ENCODE assay signal across 12 cellular contexts in genomic region chr3:189507856-189508255, GRCh38.
A peak's percentile ranks its signal among the peaks of the same experiment; 100 is the strongest.
DNase-seq lines count a peak whose midpoint lies in the region; ATAC-seq and TF ChIP-seq lines count a peak whose summit lies in the region.
"Had no signal": no experiment of that assay in that cellular context is flagged by ENCODE, and none has a peak within 500 bp of the region (broad histone marks: within the 10 kb centered on the region; RNA-seq: fewer than 3 reads in every experiment).

No MANE protein-coding gene starts in this region.

- H3K27me3 Mint-ChIP-seq in activated T-cell treated with anti-CD3 and anti-CD28 coated beads, Interleukin-2, amount 50 U/mL, for 72 hours (ENCODE audit: low read depth) = peaks cover 11% of the 10 kb centered on the region

- TF ChIP-seq POLR2A in esophagus squamous epithelium (IDR thresholded peaks at IDR 0.05) = no peak

- peak; percentile 79 for ATAC-seq in GM18907 (IDR thresholded peaks at IDR 0.05; ENCODE audit: unreplicated experiment)
- ATAC-seq in GM21825 (IDR thresholded peaks at IDR 0.05; ENCODE audit: unreplicated experiment) = peak; percentile 66
- peak; percentile 82 for ATAC-seq in HG03378 (IDR thresholded peaks at IDR 0.05; ENCODE audit: unreplicated experiment)
- ATAC-seq in activated T-cell treated with anti-CD3 and anti-CD28 coated beads, Interleukin-2, amount 50 U/mL, for 72 hours (replicated peaks in 1 of 2) = no peak
- ATAC-seq: right lobe of liver had no signal

- no peak for TF ChIP-seq CTCF in esophagus squamous epithelium (IDR thresholded peaks at IDR 0.05)

- H3K4me3 ChIP-seq in esophagus squamous epithelium = no peak overlapping the region
- H3K4me3 ChIP-seq: right lobe of liver had no signal

- no peak overlapping the region for H3K27ac Mint-ChIP-seq in activated T-cell treated with anti-CD3 and anti-CD28 coated beads, Interleukin-2, amount 50 U/mL, for 72 hours

- no peaks in the 10 kb centered on the region for H3K9me3 ChIP-seq in esophagus squamous epithelium
- H3K9me3 ChIP-seq: right lobe of liver had no signal

- no peak overlapping the region for H3K4me3 Mint-ChIP-seq in activated T-cell treated with anti-CD3 and anti-CD28 coated beads, Interleukin-2, amount 50 U/mL, for 72 hours

- H3K4me1 Mint-ChIP-seq in activated T-cell treated with anti-CD3 and anti-CD28 coated beads, Interleukin-2, amount 50 U/mL, for 72 hours (ENCODE audit: low read depth) = peaks cover 4% of the 10 kb centered on the region

- H3K27me3 ChIP-seq in esophagus squamous epithelium = no peaks in the 10 kb centered on the region
- H3K27me3 ChIP-seq: right lobe of liver had no signal

- intact Hi-C loops in esophagus squamous epithelium (cut with DNase I) = no loop called here

- H3K27ac ChIP-seq in esophagus squamous epithelium = peak overlapping the region in 3 of 4 donors; percentile 49 to 73 (median 71)
- H3K27ac ChIP-seq: right lobe of liver had no signal

- H3K4me1 ChIP-seq in esophagus squamous epithelium = peaks cover 3 to 45% (median 3%) of the 10 kb centered on the region in 3 donors
- H3K4me1 ChIP-seq: right lobe of liver had no signal

- H3K9me3 Mint-ChIP-seq in activated T-cell treated with anti-CD3 and anti-CD28 coated beads, Interleukin-2, amount 50 U/mL, for 72 hours = peaks cover 0 to 2% of the 10 kb centered on the region in 2 donors

- H3K36me3 ChIP-seq in esophagus squamous epithelium = no peaks in the 10 kb centered on the region
- H3K36me3 ChIP-seq: right lobe of liver had no signal

- no peak for DNase-seq in esophagus squamous epithelium (lab: John Stamatoyannopoulos, UW)
- no peak for DNase-seq in middle frontal gyrus (ENCODE audit: extremely low spot score, low spot score)
- DNase-seq in activated T-cell treated with anti-CD3 and anti-CD28 coated beads, Interleukin-2, amount 50 U/mL, for 72 hours = no peak
- DNase-seq in activated CD8-positive, alpha-beta memory T cell treated with anti-CD3 and anti-CD28 coated beads for 24 hours = no peak
- no peak for DNase-seq in NCI-H1092 (lab: John Stamatoyannopoulos, UW)
- DNase-seq: activated CD4-positive, alpha-beta T cell treated with anti-CD3 and anti-CD28 coated beads for 48 hours; activated effector memory CD4-positive, alpha-beta T cell treated with Interleukin-2 at 50 U/mL for 16 hours; NCI-H510A; right lobe of liver had no signal

- peaks cover 2 to 3% of the 10 kb centered on the region in 2 donors for H3K36me3 Mint-ChIP-seq in activated T-cell treated with anti-CD3 and anti-CD28 coated beads, Interleukin-2, amount 50 U/mL, for 72 hours (ENCODE audit: insufficient read depth in 2 of 2)

Comparison
In these comparisons a context has a peak if more than half of its experiments do, and no peak if none do; other contexts are left out.
1. ATAC-seq: peak in GM18907 (single experiment), GM21825 (single experiment) and HG03378 (single experiment); none in activated T-cell treated with anti-CD3 and anti-CD28 coated beads, Interleukin-2, amount 50 U/mL, for 72 hours (0 of 2).